Comparison of ENCODE assay signal across 8 cellular contexts in the genomic region with DNA sequence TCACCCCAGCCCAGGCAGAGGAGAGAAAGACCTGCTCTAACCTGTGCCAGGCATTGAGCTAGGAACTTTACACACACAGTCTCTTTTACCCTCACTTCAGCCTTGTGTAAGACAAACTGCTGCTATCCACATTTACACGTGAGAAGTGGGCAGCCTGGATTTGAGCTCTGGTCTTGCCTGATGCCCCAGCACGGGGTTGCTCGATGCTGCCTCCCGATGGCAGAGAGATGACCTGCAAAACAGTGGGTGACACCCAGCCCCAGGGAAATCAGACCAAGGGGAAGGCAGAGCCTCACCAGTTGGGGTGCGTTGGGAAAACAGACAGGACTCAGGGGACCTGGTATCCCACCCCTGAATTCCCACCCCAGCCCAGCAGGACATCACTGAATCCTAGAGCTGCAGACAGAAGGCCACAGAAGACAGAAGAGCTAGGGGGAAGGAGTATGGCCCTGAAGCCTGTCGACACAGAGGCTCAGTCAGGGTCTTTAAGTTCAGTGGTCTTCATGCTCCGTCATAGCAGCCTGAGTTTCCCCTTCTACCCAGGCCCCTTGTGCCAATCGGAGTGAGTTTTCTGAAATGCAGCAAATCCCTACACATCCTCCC. TPM values are rescaled to one million over a fixed set of nuclear protein-coding genes. Genes with fewer than 3 reads are reported as not detected.
DNase-seq lines count a peak whose midpoint lies in the region.

No MANE protein-coding gene starts in this region.

- no peak overlapping the region for H3K9ac ChIP-seq in Karpas-422 (ENCODE audit: low read length)

- H3K4me1 Mint-ChIP-seq in activated naive CD8-positive, alpha-beta T cell treated with anti-CD3 and anti-CD28 coated beads for 36 hours: peaks cover 25% of the 10 kb centered on the region

- H4K20me1 ChIP-seq in Karpas-422 (ENCODE audit: insufficient read depth, low read depth, low read length): no peaks in the 10 kb centered on the region

- no peaks in the 10 kb centered on the region for H3K4me1 ChIP-seq in Karpas-422 (ENCODE audit: low read length)

- no peak overlapping the region for H2AFZ ChIP-seq in Karpas-422 (ENCODE audit: low read length)

- no peaks in the 10 kb centered on the region for H3K9me3 Mint-ChIP-seq in activated naive CD8-positive, alpha-beta T cell treated with anti-CD3 and anti-CD28 coated beads for 36 hours

- no peaks in the 10 kb centered on the region for H3K9me2 ChIP-seq in Karpas-422 (replicated peaks; ENCODE audit: insufficient read depth, low read length)

- no peak overlapping the region for H3K4me3 Mint-ChIP-seq in activated naive CD8-positive, alpha-beta T cell treated with anti-CD3 and anti-CD28 coated beads for 36 hours

- peak overlapping the region; percentile 27 for H3K27ac Mint-ChIP-seq in activated naive CD8-positive, alpha-beta T cell treated with anti-CD3 and anti-CD28 coated beads for 36 hours

- no peak overlapping the region for H3K4me2 ChIP-seq in Karpas-422 (ENCODE audit: low read depth, low read length, poor library complexity, severe bottlenecking)

- H3K27ac ChIP-seq in Karpas-422 (ENCODE audit: low read length): no peak overlapping the region

- no peaks in the 10 kb centered on the region for H3K27me3 ChIP-seq in Karpas-422 (ENCODE audit: low read length)

- no peaks in the 10 kb centered on the region for H3K36me3 ChIP-seq in Karpas-422 (ENCODE audit: insufficient read depth, low read length)

- H3K9me3 ChIP-seq in Karpas-422 (ENCODE audit: low read length): no peaks in the 10 kb centered on the region

- no peaks in the 10 kb centered on the region for H3K36me3 Mint-ChIP-seq in activated naive CD8-positive, alpha-beta T cell treated with anti-CD3 and anti-CD28 coated beads for 36 hours

- H3K4me3 ChIP-seq in Karpas-422 (ENCODE audit: low read length): no peak overlapping the region

- H3K27me3 Mint-ChIP-seq in activated naive CD8-positive, alpha-beta T cell treated with anti-CD3 and anti-CD28 coated beads for 36 hours: peaks cover 72% of the 10 kb centered on the region

- H3K79me2 ChIP-seq in Karpas-422 (ENCODE audit: low read length): no peaks in the 10 kb centered on the region

- peak; percentile 5 to 45 for DNase-seq in NCI-H526 (lab: John Stamatoyannopoulos, UW)
- DNase-seq in NCI-H526 treated with DMSO at 0.1 percent for 48 hours (lab: John Stamatoyannopoulos, UW): no peak
- peak; percentile 82 for DNase-seq in Karpas-422
- DNase-seq in activated naive CD8-positive, alpha-beta T cell treated with anti-CD3 and anti-CD28 coated beads for 36 hours: peak; percentile 17
- peak; percentile 15 for DNase-seq in inferior parietal cortex (ENCODE audit: extremely low spot score)
- no peak for DNase-seq in NCI-H2171 (lab: John Stamatoyannopoulos, UW)
- no peak for DNase-seq in SHP77 (lab: John Stamatoyannopoulos, UW)
- no peak for DNase-seq in superior temporal gyrus (ENCODE audit: extremely low spot score)

RNA-seq across cellular contexts. Expression of a gene that starts 1.0 kb away (rescaled TPM):
- not detected in 2 replicates for total RNA-seq in Karpas-422 (2014; rRNA removed; shearing (Covaris generic); ENCODE audit: low replicate concordance)
- total RNA-seq in activated naive CD8-positive, alpha-beta T cell treated with anti-CD3 and anti-CD28 coated beads for 36 hours: not detected

RNA-seq across cellular contexts. Expression of a gene that starts 41.3 kb away (rescaled TPM):
- not detected in 2 replicates for total RNA-seq in Karpas-422 (2014; rRNA removed; shearing (Covaris generic); ENCODE audit: low replicate concordance)
- not detected for total RNA-seq in activated naive CD8-positive, alpha-beta T cell treated with anti-CD3 and anti-CD28 coated beads for 36 hours

RNA-seq across cellular contexts. Expression of a gene that starts 44.4 kb away (rescaled TPM):
- total RNA-seq in Karpas-422 (2014; rRNA removed; shearing (Covaris generic); ENCODE audit: low replicate concordance): not detected in 2 replicates
- total RNA-seq in activated naive CD8-positive, alpha-beta T cell treated with anti-CD3 and anti-CD28 coated beads for 36 hours: not detected

Comparison
In these comparisons a context has a peak if more than half of its experiments do, and no peak if none do; other contexts are left out.
1. DNase-seq: peak in NCI-H526 (2 of 2), Karpas-422 (single experiment), activated naive CD8-positive, alpha-beta T cell treated with anti-CD3 and anti-CD28 coated beads for 36 hours (single experiment) and inferior parietal cortex (single experiment); none in NCI-H526 treated with DMSO at 0.1 percent for 48 hours (single experiment), NCI-H2171 (single experiment), SHP77 (0 of 2) and superior temporal gyrus (single experiment).